8 cellular contexts compared by ENCODE assay signal in genomic region chr12:93571360-93571853, GRCh38. TPM values are rescaled to one million over a fixed set of nuclear protein-coding genes. Genes with fewer than 3 reads are reported as not detected.
DNase-seq lines count a peak whose midpoint lies in the region; ATAC-seq and TF ChIP-seq lines count a peak whose summit lies in the region.

No MANE protein-coding gene starts in this region.

- no peaks in the 10 kb centered on the region for H3K27me3 ChIP-seq in esophagus (ENCODE audit: control insufficient read depth in 1 of 2, insufficient read depth in 2 of 2, low read length in 2 of 2)
- H3K27me3 ChIP-seq in stomach, result peaks cover 0 to 24% (median 0%) of the 10 kb centered on the region in 3 donors

- H3K4me3 ChIP-seq in esophagus (ENCODE audit: low read depth in 1 of 2, low read length in 2 of 2) (peak overlapping the region; percentile 76 to 81), stomach (peak overlapping the region; percentile 62 to 84 (median 72))

- intact Hi-C loops in stomach (cut with DNase I; ENCODE audit: low total_unique reads), result loop anchor here (5.0 kb wide), 1 partner anchor 171 kb away; no protein-coding TSS in a partner anchor

- DNase-seq in GM10248 (ENCODE audit: extremely low spot score), result peak; percentile 69
- DNase-seq in NCI-H82 (lab: John Stamatoyannopoulos, UW), result peak; percentile 93
- DNase-seq in activated T-cell treated with anti-CD3 and anti-CD28 coated beads for 24 hours (ENCODE audit: low read depth), result peak; percentile 39
- DNase-seq in myocyte (ENCODE audit: low read depth), result peak; percentile 57
- peak; percentile 66 for DNase-seq in stomach
- DNase-seq in retina, result no peak

- POLR2A ChIA-PET in GM10248 (lab: Yijun Ruan, JAX), result no interaction called here

- no peak for TF ChIP-seq EP300 in stomach (IDR thresholded peaks at IDR 0.05)

- no peaks in the 10 kb centered on the region for H3K36me3 ChIP-seq in esophagus (ENCODE audit: control insufficient read depth in 2 of 2, insufficient read depth in 2 of 2, low read length in 1 of 2)
- peaks cover 6 to 25% (median 20%) of the 10 kb centered on the region in 4 donors for H3K36me3 ChIP-seq in stomach

- TF ChIP-seq CTCF in GM10248 (IDR thresholded peaks at IDR 0.05; ENCODE audit: control extremely low read depth, extremely low read depth, low read depth, missing control alignments) (peak; percentile 51), stomach (IDR thresholded peaks at IDR 0.05) (peak in 2 of 7 experiments; percentile 9 to 41)

- ATAC-seq in HG02870 (IDR thresholded peaks at IDR 0.05; ENCODE audit: unreplicated experiment), result peak; percentile 6

- 0% methylated on average over 30 to 38 of the region's 38 CpGs for WGBS in esophagus, 2 donors
- 0 to 1% (median 0%) methylated on average over 31 to 38 of the region's 38 CpGs for WGBS in stomach, 5 donors

- H3K9me3 ChIP-seq in esophagus (ENCODE audit: control insufficient read depth in 2 of 2, insufficient read depth in 1 of 2, low read depth in 1 of 2, low read length in 1 of 2), result no peaks in the 10 kb centered on the region
- H3K9me3 ChIP-seq in stomach, result no peaks in the 10 kb centered on the region

- H3K4me1 ChIP-seq in esophagus (ENCODE audit: control insufficient read depth in 2 of 2, insufficient read depth in 2 of 2, low read length in 1 of 2) (peaks cover 0 to 8% of the 10 kb centered on the region in 2 donors), stomach (peaks cover 10 to 48% (median 38%) of the 10 kb centered on the region in 4 donors)

- H3K27ac ChIP-seq in esophagus (ENCODE audit: low read depth in 2 of 2, low read length in 1 of 2) (peak overlapping the region; percentile 92 to 94), stomach (peak overlapping the region; percentile 89 to 98 (median 97))

- peak in 1 of 4 donors; percentile 33 for TF ChIP-seq POLR2A in stomach (IDR thresholded peaks at IDR 0.05)

- CTCF ChIA-PET in GM10248 (lab: Yijun Ruan, JAX), result interaction anchor here (2.3 to 7.8 kb wide), 4 partner anchors 10 to 530 kb away, joined by 6 to 123 read pairs (median 11); no protein-coding TSS in a partner anchor

RNA-seq across cellular contexts. Expression of gene SOCS2, which starts 1.1 kb away (rescaled TPM):
- polyA plus RNA-seq in esophagus, result 1 to 10 TPM; 4.0 to 8.2 TPM
- 3.7 and 4.1 TPM in 2 replicates for total RNA-seq in myocyte
- 0.84 TPM for polyA plus RNA-seq in myocyte (2012)
- total RNA-seq in stomach, result 100 to 1,000 TPM in 1 of 5 donors, 10 to 100 TPM in 4; 42.0 to 111 (median 71.3) TPM
- 10 to 100 TPM; 13.5 to 55.8 (median 25.5) TPM for polyA plus RNA-seq in stomach
